In genomic region chr6:52858416-52858815, GRCh38 we compare ENCODE assay signal across 40 cellular contexts. TPM values are rescaled to one million over a fixed set of nuclear protein-coding genes. Genes with fewer than 3 reads are reported as not detected.
"Had no signal": no experiment of that assay in that cellular context is flagged by ENCODE, and none has a peak within 500 bp of the region (broad histone marks: within the 10 kb centered on the region; RNA-seq: fewer than 3 reads in every experiment).

No MANE protein-coding gene starts in this region.

- ATAC-seq: activated naive CD4-positive, alpha-beta T cell treated with anti-CD3 and anti-CD28 coated beads, Interleukin-2, amount 50 U/mL, for 72 hours; activated naive CD8-positive, alpha-beta T cell treated with anti-CD3 and anti-CD28 coated beads, Interleukin-2, amount 50 U/mL, for 24 hours; activated T-cell treated with anti-CD3 and anti-CD28 coated beads, Interleukin-2, amount 50 U/mL, for 4 hours; activated T-cell treated with anti-CD3 and anti-CD28 coated beads, Interleukin-2, amount 50 U/mL, for 72 hours; activated T-helper 17 cell treated with anti-CD3 and anti-CD28 coated beads, Interleukin-2, amount 50 U/mL, for 72 hours; body of pancreas had no signal

- H3K36me3 ChIP-seq: adrenal gland, ascending aorta, brain microvascular endothelial cell, breast epithelium, cardiac muscle cell had no signal

- H3K9me3 ChIP-seq: adrenal gland, ascending aorta, body of pancreas, breast epithelium had no signal

- DNase-seq: activated effector memory CD4-positive, alpha-beta T cell treated with anti-CD3 and anti-CD28 coated beads, Interleukin-2, amount 50 U/mL, for 16 hours; activated effector memory CD4-positive, alpha-beta T cell treated with Interleukin-2 at 50 U/mL for 16 hours; activated gamma-delta T cell; activated gamma-delta T cell treated with Interleukin-2 at 50 U/mL for 16 hours; activated naive CD4-positive, alpha-beta T cell; activated naive CD4-positive, alpha-beta T cell treated with anti-CD3 and anti-CD28 coated beads for 36 hours; activated naive CD4-positive, alpha-beta T cell treated with anti-CD3 and anti-CD28 coated beads, Interleukin-2, amount 10 ng/mL, durations not matched to agents 7 days and 5 days; activated naive CD4-positive, alpha-beta T cell treated with anti-CD3 and anti-CD28 coated beads, Interleukin-2, amount 50 U/mL, for 16 hours; activated naive CD4-positive, alpha-beta T cell treated with Interleukin-2 at 50 U/mL for 16 hours; activated naive CD8-positive, alpha-beta T cell treated with anti-CD3 and anti-CD28 coated beads for 36 hours; activated naive CD8-positive, alpha-beta T cell treated with anti-CD3 and anti-CD28 coated beads, Interleukin-2, amount 10 ng/mL, durations not matched to agents 7 days and 5 days; activated naive CD8-positive, alpha-beta T cell treated with anti-CD3 and anti-CD28 coated beads, Interleukin-2, amount 50 U/mL, for 24 hours; activated T-cell treated with anti-CD3 and anti-CD28 coated beads, Interleukin-2, amount 50 U/mL, for 1 hour; activated T-cell treated with anti-CD3 and anti-CD28 coated beads, Interleukin-2, amount 50 U/mL, for 24 hours; activated T-cell treated with anti-CD3 and anti-CD28 coated beads, Interleukin-2, amount 50 U/mL, for 4 hours; activated T-cell treated with anti-CD3 and anti-CD28 coated beads, Interleukin-2, amount 50 U/mL, for 48 hours; activated T-cell treated with anti-CD3 and anti-CD28 coated beads, Interleukin-2, amount 50 U/mL, for 72 hours; adrenal gland; amniotic stem cell; amygdala; anterior cingulate cortex; aorta; body of pancreas; brain microvascular endothelial cell; caudate nucleus; central memory CD4-positive, alpha-beta T cell; cerebellar nuclear complex had no signal

- FAIRE-seq: astrocyte, bronchial epithelial cell had no signal

- H3K27me3 ChIP-seq: adrenal gland, ascending aorta, body of pancreas, brain microvascular endothelial cell, breast epithelium, cardiac muscle cell had no signal

- H3K4me1 ChIP-seq: adrenal gland, ascending aorta, breast epithelium had no signal

- H3K27ac ChIP-seq: adrenal gland, ascending aorta, body of pancreas, brain microvascular endothelial cell, breast epithelium, cardiac muscle cell had no signal

- H3K4me3 ChIP-seq: adrenal gland, ascending aorta, body of pancreas, breast epithelium, cardiac muscle cell had no signal

RNA-seq across cellular contexts. Expression of gene GSTA5, which starts 17.8 kb away (rescaled TPM):
- total RNA-seq: activated naive CD4-positive, alpha-beta T cell treated with anti-CD3 and anti-CD28 coated beads for 36 hours; activated naive CD4-positive, alpha-beta T cell treated with anti-CD3 and anti-CD28 coated beads, Interleukin-2, amount 50 U/mL, for 72 hours; activated naive CD8-positive, alpha-beta T cell treated with anti-CD3 and anti-CD28 coated beads for 36 hours; activated naive CD8-positive, alpha-beta T cell treated with anti-CD3 and anti-CD28 coated beads, Interleukin-2, amount 10 ng/mL, durations not matched to agents 7 days and 5 days; activated T-cell treated with anti-CD3 and anti-CD28 coated beads, Interleukin-2, amount 50 U/mL, for 4 hours; activated T-cell treated with anti-CD3 and anti-CD28 coated beads, Interleukin-2, amount 50 U/mL, for 72 hours; activated T-helper 1 cell treated with anti-CD3 and anti-CD28 coated beads, Interleukin-12 subunit alpha, Interleukin-12 subunit beta, Interleukin-2, Interleukin-4 antibody, amounts not matched to agents 30 ng/mL and 10 ng/mL and 1 ng/mL, durations not matched to agents 14 hours and 24 hours and 36 hours; activated T-helper 17 cell treated with anti-CD3 and anti-CD28 coated beads, Interleukin-2, amount 50 U/mL, for 72 hours; activated T-helper 2 cell treated with anti-CD3 and anti-CD28 coated beads, Interferon-gamma antibody, Interleukin-2, Interleukin-4, amounts not matched to agents 10 μg/mL and 5 μg/mL and 100 μg/mL, durations not matched to agents 14 hours and 24 hours and 36 hours; adrenal gland; aorta; ascending aorta; astrocyte; body of pancreas; breast epithelium; bronchial epithelial cell; cardiac muscle cell; cardiac septum; cerebellum; chondrocyte had no signal
- polyA plus RNA-seq: adipose tissue, adrenal gland, aorta, cardiac muscle cell had no signal

RNA-seq across cellular contexts. Expression of gene GSTA3, which starts 51.1 kb away (rescaled TPM):
- total RNA-seq: activated naive CD4-positive, alpha-beta T cell treated with anti-CD3 and anti-CD28 coated beads for 36 hours; activated naive CD4-positive, alpha-beta T cell treated with anti-CD3 and anti-CD28 coated beads, Interleukin-2, amount 50 U/mL, for 72 hours; activated naive CD8-positive, alpha-beta T cell treated with anti-CD3 and anti-CD28 coated beads for 36 hours; activated naive CD8-positive, alpha-beta T cell treated with anti-CD3 and anti-CD28 coated beads, Interleukin-2, amount 10 ng/mL, durations not matched to agents 7 days and 5 days; activated T-cell treated with anti-CD3 and anti-CD28 coated beads, Interleukin-2, amount 50 U/mL, for 4 hours; activated T-cell treated with anti-CD3 and anti-CD28 coated beads, Interleukin-2, amount 50 U/mL, for 72 hours; activated T-helper 1 cell treated with anti-CD3 and anti-CD28 coated beads, Interleukin-12 subunit alpha, Interleukin-12 subunit beta, Interleukin-2, Interleukin-4 antibody, amounts not matched to agents 30 ng/mL and 10 ng/mL and 1 ng/mL, durations not matched to agents 14 hours and 24 hours and 36 hours; activated T-helper 17 cell treated with anti-CD3 and anti-CD28 coated beads, Interleukin-2, amount 50 U/mL, for 72 hours; activated T-helper 2 cell treated with anti-CD3 and anti-CD28 coated beads, Interferon-gamma antibody, Interleukin-2, Interleukin-4, amounts not matched to agents 10 μg/mL and 5 μg/mL and 100 μg/mL, durations not matched to agents 14 hours and 24 hours and 36 hours; aorta; ascending aorta; astrocyte; body of pancreas; breast epithelium; bronchial epithelial cell; cardiac muscle cell; cardiac septum; cerebellum; chondrocyte had no signal
- polyA plus RNA-seq: aorta, cardiac muscle cell had no signal

RNA-seq across cellular contexts. Expression of gene GSTA1, which starts 54.8 kb away (rescaled TPM):
- total RNA-seq: activated naive CD4-positive, alpha-beta T cell treated with anti-CD3 and anti-CD28 coated beads for 36 hours; activated naive CD4-positive, alpha-beta T cell treated with anti-CD3 and anti-CD28 coated beads, Interleukin-2, amount 50 U/mL, for 72 hours; activated naive CD8-positive, alpha-beta T cell treated with anti-CD3 and anti-CD28 coated beads for 36 hours; activated naive CD8-positive, alpha-beta T cell treated with anti-CD3 and anti-CD28 coated beads, Interleukin-2, amount 10 ng/mL, durations not matched to agents 7 days and 5 days; activated T-cell treated with anti-CD3 and anti-CD28 coated beads, Interleukin-2, amount 50 U/mL, for 72 hours; activated T-helper 1 cell treated with anti-CD3 and anti-CD28 coated beads, Interleukin-12 subunit alpha, Interleukin-12 subunit beta, Interleukin-2, Interleukin-4 antibody, amounts not matched to agents 30 ng/mL and 10 ng/mL and 1 ng/mL, durations not matched to agents 14 hours and 24 hours and 36 hours; activated T-helper 17 cell treated with anti-CD3 and anti-CD28 coated beads, Interleukin-2, amount 50 U/mL, for 72 hours; activated T-helper 2 cell treated with anti-CD3 and anti-CD28 coated beads, Interferon-gamma antibody, Interleukin-2, Interleukin-4, amounts not matched to agents 10 μg/mL and 5 μg/mL and 100 μg/mL, durations not matched to agents 14 hours and 24 hours and 36 hours; bronchial epithelial cell; cardiac muscle cell; cardiac septum; cerebellum; chondrocyte had no signal
